Comparison of ENCODE assay signal across 15 cellular contexts in the genomic region with DNA sequence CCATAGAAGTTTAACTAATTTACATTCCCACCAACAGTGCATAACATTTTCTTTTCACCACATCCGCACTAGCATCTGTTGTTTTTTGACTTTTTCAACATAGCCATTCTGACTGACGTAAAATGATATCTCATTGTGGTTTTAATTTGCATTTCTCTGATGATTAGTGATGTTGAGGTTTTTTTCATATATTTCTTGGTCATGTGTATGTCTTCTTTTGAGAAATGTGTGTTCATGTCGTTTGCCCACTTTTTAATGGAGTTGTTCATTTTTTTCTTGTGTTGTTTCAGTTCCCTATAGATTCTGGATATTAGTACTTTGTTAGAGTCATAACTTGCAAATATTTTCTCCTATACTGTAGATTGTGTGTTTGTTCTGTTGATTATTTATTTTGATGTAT.
DNase-seq lines count a peak whose midpoint lies in the region; ATAC-seq and TF ChIP-seq lines count a peak whose summit lies in the region.
"Had no signal": no experiment of that assay in that cellular context is flagged by ENCODE, and none has a peak within 500 bp of the region (broad histone marks: within the 10 kb centered on the region; RNA-seq: fewer than 3 reads in every experiment).

No MANE protein-coding gene starts in this region.

- H3K36me3 Mint-ChIP-seq in stimulated activated naive CD8-positive, alpha-beta T cell treated with anti-CD3 and anti-CD28 coated beads, Interleukin-15, Interleukin-2, amounts not matched to agents 100 ng/mL and 50 ng/mL, for 24 hours (ENCODE audit: low read depth), result peaks cover 20% of the 10 kb centered on the region
- peaks cover 16 to 39% of the 10 kb centered on the region in 2 donors for H3K36me3 Mint-ChIP-seq in stimulated activated naive B cell treated with anti-CD40 and anti-IgM and Interleukin-4, amounts not matched to agents 10 μg/mL and 1 μg/mL and 100 μg/mL, for 72 hours
- peaks cover 10% of the 10 kb centered on the region for H3K36me3 Mint-ChIP-seq in chondrocyte (ENCODE audit: low read depth)

- DNase-seq in stimulated activated naive CD8-positive, alpha-beta T cell treated with anti-CD3 and anti-CD28 coated beads, Interleukin-15, amount 100 ng/mL, for 72 hours, result no peak
- DNase-seq in stimulated activated naive B cell treated with anti-CD40 and anti-IgM and Interleukin-4, amounts not matched to agents 10 μg/mL and 1 μg/mL and 100 μg/mL, for 72 hours, result no peak
- DNase-seq in chondrocyte (ENCODE audit: low spot score), result no peak
- DNase-seq in activated CD4-positive, alpha-beta T cell treated with anti-CD3 and anti-CD28 coated beads for 48 hours, result no peak
- DNase-seq in stimulated activated CD4-positive, alpha-beta T cell treated with anti-CD3 and anti-CD28 coated beads, Interleukin-12 subunit alpha, Interleukin-12 subunit beta, amount 100 ng/mL, for 4 hours, result no peak
- DNase-seq: 8988T; activated CD8-positive, alpha-beta memory T cell treated with anti-CD3 and anti-CD28 coated beads, Interleukin-2, amount 10 ng/mL, durations not matched to agents 7 days and 5 days; activated naive CD4-positive, alpha-beta T cell treated with anti-CD3 and anti-CD28 coated beads, Interleukin-2, amount 50 U/mL, for 16 hours; MG63; ovary; tibial artery had no signal

- no peak overlapping the region for H3K4me3 Mint-ChIP-seq in stimulated activated naive CD8-positive, alpha-beta T cell treated with anti-CD3 and anti-CD28 coated beads, Interleukin-15, Interleukin-2, amounts not matched to agents 100 ng/mL and 50 ng/mL, for 24 hours
- H3K4me3 Mint-ChIP-seq in stimulated activated naive CD8-positive, alpha-beta T cell treated with anti-CD3 and anti-CD28 coated beads, Interleukin-15, amount 100 ng/mL, for 72 hours, result no peak overlapping the region
- no peak overlapping the region for H3K4me3 Mint-ChIP-seq in stimulated activated naive B cell treated with anti-CD40 and anti-IgM and Interleukin-4, amounts not matched to agents 10 μg/mL and 1 μg/mL and 100 μg/mL, for 72 hours
- H3K4me3 Mint-ChIP-seq in chondrocyte (ENCODE audit: unreplicated experiment), result no peak overlapping the region
- H3K4me3 Mint-ChIP-seq: activated CD8-positive, alpha-beta memory T cell treated with anti-CD3 and anti-CD28 coated beads, Interleukin-2, amount 10 ng/mL, durations not matched to agents 7 days and 5 days had no signal

- no peak for TF ChIP-seq CTCF in chondrocyte (IDR thresholded peaks at IDR 0.05)

- peaks cover 11% of the 10 kb centered on the region for H3K9me3 Mint-ChIP-seq in stimulated activated naive CD8-positive, alpha-beta T cell treated with anti-CD3 and anti-CD28 coated beads, Interleukin-15, Interleukin-2, amounts not matched to agents 100 ng/mL and 50 ng/mL, for 24 hours
- peaks cover 0 to 5% of the 10 kb centered on the region in 2 donors for H3K9me3 Mint-ChIP-seq in stimulated activated naive CD8-positive, alpha-beta T cell treated with anti-CD3 and anti-CD28 coated beads, Interleukin-15, amount 100 ng/mL, for 72 hours
- peaks cover 3 to 8% of the 10 kb centered on the region in 2 donors for H3K9me3 Mint-ChIP-seq in stimulated activated naive B cell treated with anti-CD40 and anti-IgM and Interleukin-4, amounts not matched to agents 10 μg/mL and 1 μg/mL and 100 μg/mL, for 72 hours
- H3K9me3 Mint-ChIP-seq in chondrocyte (ENCODE audit: low read depth), result peaks cover 3% of the 10 kb centered on the region

- no peak for ATAC-seq in stimulated activated naive CD8-positive, alpha-beta T cell treated with anti-CD3 and anti-CD28 coated beads, Interleukin-15, amount 100 ng/mL, for 72 hours
- peak; percentile 73 for ATAC-seq in GM21825 (IDR thresholded peaks at IDR 0.05; ENCODE audit: unreplicated experiment)
- ATAC-seq in HG03432 (IDR thresholded peaks at IDR 0.05; ENCODE audit: unreplicated experiment), result peak; percentile 75
- peak; percentile 66 to 86 for ATAC-seq in stimulated activated naive B cell treated with anti-CD40 and anti-IgM and Interleukin-4, amounts not matched to agents 10 μg/mL and 1 μg/mL and 100 μg/mL, for 72 hours (replicated peaks)
- ATAC-seq: activated CD8-positive, alpha-beta memory T cell treated with anti-CD3 and anti-CD28 coated beads, Interleukin-2, amount 10 ng/mL, durations not matched to agents 7 days and 5 days; gastroesophageal sphincter had no signal

- no peaks in the 10 kb centered on the region for H3K27me3 Mint-ChIP-seq in stimulated activated naive CD8-positive, alpha-beta T cell treated with anti-CD3 and anti-CD28 coated beads, Interleukin-15, Interleukin-2, amounts not matched to agents 100 ng/mL and 50 ng/mL, for 24 hours
- H3K27me3 Mint-ChIP-seq in stimulated activated naive CD8-positive, alpha-beta T cell treated with anti-CD3 and anti-CD28 coated beads, Interleukin-15, amount 100 ng/mL, for 72 hours, result no peaks in the 10 kb centered on the region
- H3K27me3 Mint-ChIP-seq in stimulated activated naive B cell treated with anti-CD40 and anti-IgM and Interleukin-4, amounts not matched to agents 10 μg/mL and 1 μg/mL and 100 μg/mL, for 72 hours, result no peaks in the 10 kb centered on the region
- H3K27me3 Mint-ChIP-seq in chondrocyte (ENCODE audit: low read depth), result no peaks in the 10 kb centered on the region
- H3K27me3 Mint-ChIP-seq: activated CD8-positive, alpha-beta memory T cell treated with anti-CD3 and anti-CD28 coated beads, Interleukin-2, amount 10 ng/mL, durations not matched to agents 7 days and 5 days had no signal

- peak overlapping the region; percentile 57 for H3K27ac Mint-ChIP-seq in stimulated activated naive CD8-positive, alpha-beta T cell treated with anti-CD3 and anti-CD28 coated beads, Interleukin-15, Interleukin-2, amounts not matched to agents 100 ng/mL and 50 ng/mL, for 24 hours
- H3K27ac Mint-ChIP-seq in stimulated activated naive CD8-positive, alpha-beta T cell treated with anti-CD3 and anti-CD28 coated beads, Interleukin-15, amount 100 ng/mL, for 72 hours, result no peak overlapping the region
- H3K27ac Mint-ChIP-seq in stimulated activated naive B cell treated with anti-CD40 and anti-IgM and Interleukin-4, amounts not matched to agents 10 μg/mL and 1 μg/mL and 100 μg/mL, for 72 hours, result peak overlapping the region; percentile 72
- no peak overlapping the region for H3K27ac Mint-ChIP-seq in chondrocyte (ENCODE audit: unreplicated experiment)
- H3K27ac Mint-ChIP-seq: activated CD8-positive, alpha-beta memory T cell treated with anti-CD3 and anti-CD28 coated beads, Interleukin-2, amount 10 ng/mL, durations not matched to agents 7 days and 5 days had no signal

- peaks cover 4% of the 10 kb centered on the region for H3K4me1 Mint-ChIP-seq in stimulated activated naive CD8-positive, alpha-beta T cell treated with anti-CD3 and anti-CD28 coated beads, Interleukin-15, Interleukin-2, amounts not matched to agents 100 ng/mL and 50 ng/mL, for 24 hours (ENCODE audit: low read depth)
- H3K4me1 Mint-ChIP-seq in stimulated activated naive CD8-positive, alpha-beta T cell treated with anti-CD3 and anti-CD28 coated beads, Interleukin-15, amount 100 ng/mL, for 72 hours, result no peaks in the 10 kb centered on the region
- H3K4me1 Mint-ChIP-seq in stimulated activated naive B cell treated with anti-CD40 and anti-IgM and Interleukin-4, amounts not matched to agents 10 μg/mL and 1 μg/mL and 100 μg/mL, for 72 hours, result peaks cover 5 to 6% of the 10 kb centered on the region in 2 donors
- peaks cover 3% of the 10 kb centered on the region for H3K4me1 Mint-ChIP-seq in chondrocyte (ENCODE audit: low read depth)
- H3K4me1 Mint-ChIP-seq: activated CD8-positive, alpha-beta memory T cell treated with anti-CD3 and anti-CD28 coated beads, Interleukin-2, amount 10 ng/mL, durations not matched to agents 7 days and 5 days had no signal

Comparison
In these comparisons a context has a peak if more than half of its experiments do, and no peak if none do; other contexts are left out.
1. H3K27ac Mint-ChIP-seq: peak in stimulated activated naive CD8-positive, alpha-beta T cell treated with anti-CD3 and anti-CD28 coated beads, Interleukin-15, Interleukin-2, amounts not matched to agents 100 ng/mL and 50 ng/mL, for 24 hours (single experiment) and stimulated activated naive B cell treated with anti-CD40 and anti-IgM and Interleukin-4, amounts not matched to agents 10 μg/mL and 1 μg/mL and 100 μg/mL, for 72 hours (single experiment); none in stimulated activated naive CD8-positive, alpha-beta T cell treated with anti-CD3 and anti-CD28 coated beads, Interleukin-15, amount 100 ng/mL, for 72 hours (0 of 2) and chondrocyte (single experiment).